1 cellular context compared by ENCODE assay signal in genomic region chr9:137499858-137500661, GRCh38.
A peak's percentile ranks its signal among the peaks of the same experiment; 100 is the strongest.
TF ChIP-seq lines count a peak whose summit lies in the region.

No MANE protein-coding gene starts in this region.

TF ChIP-seq in K562, 482 proteins besides CTCF, POLR2A, EP300 and RAD21:
- TF ChIP-seq, protein P1, sequence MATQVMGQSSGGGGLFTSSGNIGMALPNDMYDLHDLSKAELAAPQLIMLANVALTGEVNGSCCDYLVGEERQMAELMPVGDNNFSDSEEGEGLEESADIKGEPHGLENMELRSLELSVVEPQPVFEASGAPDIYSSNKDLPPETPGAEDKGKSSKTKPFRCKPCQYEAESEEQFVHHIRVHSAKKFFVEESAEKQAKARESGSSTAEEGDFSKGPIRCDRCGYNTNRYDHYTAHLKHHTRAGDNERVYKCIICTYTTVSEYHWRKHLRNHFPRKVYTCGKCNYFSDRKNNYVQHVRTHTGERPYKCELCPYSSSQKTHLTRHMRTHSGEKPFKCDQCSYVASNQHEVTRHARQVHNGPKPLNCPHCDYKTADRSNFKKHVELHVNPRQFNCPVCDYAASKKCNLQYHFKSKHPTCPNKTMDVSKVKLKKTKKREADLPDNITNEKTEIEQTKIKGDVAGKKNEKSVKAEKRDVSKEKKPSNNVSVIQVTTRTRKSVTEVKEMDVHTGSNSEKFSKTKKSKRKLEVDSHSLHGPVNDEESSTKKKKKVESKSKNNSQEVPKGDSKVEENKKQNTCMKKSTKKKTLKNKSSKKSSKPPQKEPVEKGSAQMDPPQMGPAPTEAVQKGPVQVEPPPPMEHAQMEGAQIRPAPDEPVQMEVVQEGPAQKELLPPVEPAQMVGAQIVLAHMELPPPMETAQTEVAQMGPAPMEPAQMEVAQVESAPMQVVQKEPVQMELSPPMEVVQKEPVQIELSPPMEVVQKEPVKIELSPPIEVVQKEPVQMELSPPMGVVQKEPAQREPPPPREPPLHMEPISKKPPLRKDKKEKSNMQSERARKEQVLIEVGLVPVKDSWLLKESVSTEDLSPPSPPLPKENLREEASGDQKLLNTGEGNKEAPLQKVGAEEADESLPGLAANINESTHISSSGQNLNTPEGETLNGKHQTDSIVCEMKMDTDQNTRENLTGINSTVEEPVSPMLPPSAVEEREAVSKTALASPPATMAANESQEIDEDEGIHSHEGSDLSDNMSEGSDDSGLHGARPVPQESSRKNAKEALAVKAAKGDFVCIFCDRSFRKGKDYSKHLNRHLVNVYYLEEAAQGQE (CRISPR knock-in tag; IDR thresholded peaks at IDR 0.05; ENCODE audit: low read depth), result no peak
- TF ChIP-seq NFXL1 (CRISPR knock-in tag; IDR thresholded peaks at IDR 0.05) (no peak), CLOCK (CRISPR knock-in tag; IDR thresholded peaks at IDR 0.05; ENCODE audit: borderline replicate concordance) (no peak), CEBPB (tag; IDR thresholded peaks at IDR 0.05) (no peak), RBM17 (IDR thresholded peaks at IDR 0.05; ENCODE audit: borderline replicate concordance, low read depth, low read length) (no peak), ZNF217 (CRISPR knock-in tag; IDR thresholded peaks at IDR 0.05) (no peak), MXI1 (IDR thresholded peaks at IDR 0.05; ENCODE audit: low read depth, low read length) (no peak), RBM39 (optimal IDR thresholded peaks at IDR 0.05; ENCODE audit: low read depth, low read length) (no peak), ATF6 (CRISPR knock-in tag; IDR thresholded peaks at IDR 0.05) (no peak), JUNB (CRISPR knock-in tag; conservative IDR thresholded peaks at IDR 0.05) (no peak), ZFP30 (CRISPR knock-in tag; IDR thresholded peaks at IDR 0.05; ENCODE audit: borderline replicate concordance) (no peak), HIVEP1 (CRISPR knock-in tag; IDR thresholded peaks at IDR 0.05) (no peak), TAF1 (IDR thresholded peaks at IDR 0.05; ENCODE audit: control insufficient read depth, extremely low read depth, insufficient read depth, low read length, severe bottlenecking) (no peak), MNT (conservative IDR thresholded peaks at IDR 0.05) (no peak), ZKSCAN1 (IDR thresholded peaks at IDR 0.05; ENCODE audit: low read depth, low read length) (no peak), TEAD1 (CRISPR knock-in tag; IDR thresholded peaks at IDR 0.05) (no peak), HEY1 (CRISPR knock-in tag; IDR thresholded peaks at IDR 0.05; ENCODE audit: borderline replicate concordance) (no peak), ATF1 (CRISPR knock-in tag; IDR thresholded peaks at IDR 0.05) (no peak), ATF1 (tag; IDR thresholded peaks at IDR 0.05) (peak; percentile 38; the same call in 1 of the 2 replicates), MTA3 (IDR thresholded peaks at IDR 0.05; ENCODE audit: borderline replicate concordance) (no peak), EGR1 (conservative IDR thresholded peaks at IDR 0.05) (peak; percentile 44; the same call in 1 of the 2 replicates), TBP (optimal IDR thresholded peaks at IDR 0.05; ENCODE audit: low read depth, low read length) (no peak), EZH2 (IDR thresholded peaks at IDR 0.05; ENCODE audit: borderline replicate concordance, low read depth, low read length) (no peak), ZBTB1 (CRISPR knock-in tag; IDR thresholded peaks at IDR 0.05; ENCODE audit: borderline replicate concordance, low read depth) (no peak), CREM (IDR thresholded peaks at IDR 0.05; ENCODE audit: low read depth) (peak; percentile 49), CXXC5 (CRISPR knock-in tag; IDR thresholded peaks at IDR 0.05) (no peak), TFAP4 (CRISPR knock-in tag; IDR thresholded peaks at IDR 0.05; ENCODE audit: borderline replicate concordance) (peak; percentile 73)
- TF ChIP-seq, protein P2, sequence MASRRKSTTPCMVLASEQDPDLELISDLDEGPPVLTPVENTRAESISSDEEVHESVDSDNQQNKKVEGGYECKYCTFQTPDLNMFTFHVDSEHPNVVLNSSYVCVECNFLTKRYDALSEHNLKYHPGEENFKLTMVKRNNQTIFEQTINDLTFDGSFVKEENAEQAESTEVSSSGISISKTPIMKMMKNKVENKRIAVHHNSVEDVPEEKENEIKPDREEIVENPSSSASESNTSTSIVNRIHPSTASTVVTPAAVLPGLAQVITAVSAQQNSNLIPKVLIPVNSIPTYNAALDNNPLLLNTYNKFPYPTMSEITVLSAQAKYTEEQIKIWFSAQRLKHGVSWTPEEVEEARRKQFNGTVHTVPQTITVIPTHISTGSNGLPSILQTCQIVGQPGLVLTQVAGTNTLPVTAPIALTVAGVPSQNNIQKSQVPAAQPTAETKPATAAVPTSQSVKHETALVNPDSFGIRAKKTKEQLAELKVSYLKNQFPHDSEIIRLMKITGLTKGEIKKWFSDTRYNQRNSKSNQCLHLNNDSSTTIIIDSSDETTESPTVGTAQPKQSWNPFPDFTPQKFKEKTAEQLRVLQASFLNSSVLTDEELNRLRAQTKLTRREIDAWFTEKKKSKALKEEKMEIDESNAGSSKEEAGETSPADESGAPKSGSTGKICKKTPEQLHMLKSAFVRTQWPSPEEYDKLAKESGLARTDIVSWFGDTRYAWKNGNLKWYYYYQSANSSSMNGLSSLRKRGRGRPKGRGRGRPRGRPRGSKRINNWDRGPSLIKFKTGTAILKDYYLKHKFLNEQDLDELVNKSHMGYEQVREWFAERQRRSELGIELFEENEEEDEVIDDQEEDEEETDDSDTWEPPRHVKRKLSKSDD (conservative IDR thresholded peaks at IDR 0.05; ENCODE audit: low read length), result no peak
- TF ChIP-seq, protein P3, sequence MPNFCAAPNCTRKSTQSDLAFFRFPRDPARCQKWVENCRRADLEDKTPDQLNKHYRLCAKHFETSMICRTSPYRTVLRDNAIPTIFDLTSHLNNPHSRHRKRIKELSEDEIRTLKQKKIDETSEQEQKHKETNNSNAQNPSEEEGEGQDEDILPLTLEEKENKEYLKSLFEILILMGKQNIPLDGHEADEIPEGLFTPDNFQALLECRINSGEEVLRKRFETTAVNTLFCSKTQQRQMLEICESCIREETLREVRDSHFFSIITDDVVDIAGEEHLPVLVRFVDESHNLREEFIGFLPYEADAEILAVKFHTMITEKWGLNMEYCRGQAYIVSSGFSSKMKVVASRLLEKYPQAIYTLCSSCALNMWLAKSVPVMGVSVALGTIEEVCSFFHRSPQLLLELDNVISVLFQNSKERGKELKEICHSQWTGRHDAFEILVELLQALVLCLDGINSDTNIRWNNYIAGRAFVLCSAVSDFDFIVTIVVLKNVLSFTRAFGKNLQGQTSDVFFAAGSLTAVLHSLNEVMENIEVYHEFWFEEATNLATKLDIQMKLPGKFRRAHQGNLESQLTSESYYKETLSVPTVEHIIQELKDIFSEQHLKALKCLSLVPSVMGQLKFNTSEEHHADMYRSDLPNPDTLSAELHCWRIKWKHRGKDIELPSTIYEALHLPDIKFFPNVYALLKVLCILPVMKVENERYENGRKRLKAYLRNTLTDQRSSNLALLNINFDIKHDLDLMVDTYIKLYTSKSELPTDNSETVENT (CRISPR knock-in tag; IDR thresholded peaks at IDR 0.05), result no peak
- TF ChIP-seq, protein P4, sequence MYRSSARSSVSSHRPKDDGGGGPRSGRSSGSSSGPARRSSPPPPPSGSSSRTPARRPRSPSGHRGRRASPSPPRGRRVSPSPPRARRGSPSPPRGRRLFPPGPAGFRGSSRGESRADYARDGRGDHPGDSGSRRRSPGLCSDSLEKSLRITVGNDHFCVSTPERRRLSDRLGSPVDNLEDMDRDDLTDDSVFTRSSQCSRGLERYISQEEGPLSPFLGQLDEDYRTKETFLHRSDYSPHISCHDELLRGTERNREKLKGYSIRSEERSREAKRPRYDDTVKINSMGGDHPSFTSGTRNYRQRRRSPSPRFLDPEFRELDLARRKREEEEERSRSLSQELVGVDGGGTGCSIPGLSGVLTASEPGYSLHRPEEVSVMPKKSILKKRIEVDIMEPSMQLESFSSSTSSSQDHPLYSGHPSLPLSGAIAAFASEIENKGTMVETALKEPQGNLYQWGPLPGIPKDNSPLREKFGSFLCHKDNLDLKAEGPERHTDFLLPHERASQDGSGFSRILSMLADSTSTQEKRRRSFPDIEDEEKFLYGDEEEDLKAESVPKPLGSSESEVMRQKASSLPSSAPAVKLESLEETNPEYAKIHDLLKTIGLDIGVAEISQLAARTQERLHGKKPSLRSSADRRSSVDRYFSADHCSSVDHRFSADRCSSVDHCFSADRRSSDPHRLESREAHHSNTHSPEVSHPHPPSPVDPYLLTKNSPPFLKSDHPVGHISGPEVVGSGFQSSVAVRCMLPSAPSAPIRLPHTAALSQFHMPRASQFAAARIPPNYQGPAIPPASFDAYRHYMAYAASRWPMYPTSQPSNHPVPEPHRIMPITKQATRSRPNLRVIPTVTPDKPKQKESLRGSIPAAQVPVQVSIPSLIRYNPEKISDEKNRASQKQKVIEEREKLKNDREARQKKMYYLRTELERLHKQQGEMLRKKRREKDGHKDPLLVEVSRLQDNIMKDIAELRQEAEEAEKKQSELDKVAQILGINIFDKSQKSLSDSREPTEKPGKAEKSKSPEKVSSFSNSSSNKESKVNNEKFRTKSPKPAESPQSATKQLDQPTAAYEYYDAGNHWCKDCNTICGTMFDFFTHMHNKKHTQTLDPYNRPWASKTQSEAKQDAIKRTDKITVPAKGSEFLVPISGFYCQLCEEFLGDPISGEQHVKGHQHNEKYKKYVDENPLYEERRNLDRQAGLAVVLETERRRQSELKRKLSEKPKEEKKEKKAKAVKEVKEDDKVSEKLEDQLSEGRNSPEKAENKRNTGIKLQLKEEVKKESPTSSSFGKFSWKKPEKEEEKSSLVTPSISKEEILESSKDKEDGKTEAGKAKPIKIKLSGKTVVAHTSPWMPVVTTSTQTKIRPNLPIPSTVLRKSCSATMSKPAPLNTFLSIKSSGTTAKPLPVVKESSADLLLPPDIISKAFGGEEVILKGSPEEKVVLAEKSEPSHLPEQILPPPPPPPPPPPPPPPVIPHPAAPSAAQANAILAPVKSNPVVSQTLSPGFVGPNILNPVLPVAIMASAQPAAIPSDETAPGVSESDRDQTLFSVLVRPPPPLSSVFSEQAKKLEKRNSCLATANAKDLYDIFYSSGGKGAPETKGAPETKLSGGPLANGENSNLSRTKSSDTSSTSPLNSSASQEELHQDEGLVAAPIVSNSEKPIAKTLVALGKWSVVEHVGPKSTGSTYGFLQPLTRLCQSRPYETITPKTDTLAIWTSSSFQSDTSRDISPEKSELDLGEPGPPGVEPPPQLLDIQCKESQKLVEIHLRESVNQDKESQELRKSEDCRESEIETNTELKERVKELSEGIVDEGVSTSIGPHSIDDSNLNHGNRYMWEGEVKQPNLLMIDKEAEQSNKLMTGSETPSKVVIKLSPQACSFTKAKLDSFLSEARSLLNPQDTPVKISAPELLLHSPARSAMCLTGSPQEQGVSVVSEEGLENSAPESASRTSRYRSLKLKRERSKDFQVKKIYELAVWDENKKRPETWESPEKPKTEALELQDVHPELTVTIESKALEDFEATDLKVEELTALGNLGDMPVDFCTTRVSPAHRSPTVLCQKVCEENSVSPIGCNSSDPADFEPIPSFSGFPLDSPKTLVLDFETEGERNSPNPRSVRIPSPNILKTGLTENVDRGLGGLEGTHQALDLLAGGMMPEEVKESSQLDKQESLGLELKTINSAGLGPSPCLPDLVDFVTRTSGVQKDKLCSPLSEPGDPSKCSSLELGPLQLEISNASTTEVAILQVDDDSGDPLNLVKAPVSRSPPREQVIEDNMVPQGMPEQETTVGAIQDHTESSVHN (IDR thresholded peaks at IDR 0.05; ENCODE audit: borderline replicate concordance in 1 of 2, low read depth in 1 of 2), result no peak
TF ChIP-seq in K562: peak in this region for 4.
